Comparison of ENCODE assay signal across 1 cellular context in genomic region chr2:223601932-223602676, GRCh38.
TF ChIP-seq lines count a peak whose summit lies in the region.

SCG2 (minus strand) TSS chr2:223602361; CDS start chr2:223599282, 3,079 bp downstream.

TF ChIP-seq in WTC11, 78 proteins besides CTCF, POLR2A, EP300 and RAD21 (continued from another document):
- 0 out of 2 replicates have a peak, but pooled peaks have one; percentile 30 for TF ChIP-seq ARID4B (CRISPR knock-in tag; IDR thresholded peaks at IDR 0.05; ENCODE audit: borderline replicate concordance)
- TF ChIP-seq ZBTB21 (CRISPR knock-in tag; IDR thresholded peaks at IDR 0.05; ENCODE audit: borderline replicate concordance): no peak
- no peak for TF ChIP-seq ZNF263 (CRISPR knock-in tag; IDR thresholded peaks at IDR 0.05; ENCODE audit: low read depth)
- TF ChIP-seq MLX (CRISPR knock-in tag; IDR thresholded peaks at IDR 0.05): no peak
- TF ChIP-seq FOXP4 (CRISPR knock-in tag; IDR thresholded peaks at IDR 0.05): peak; percentile 68
- no peak for TF ChIP-seq NR3C1 (CRISPR knock-in tag; conservative IDR thresholded peaks at IDR 0.05; ENCODE audit: low read depth)
- no peak for TF ChIP-seq ATF1 (CRISPR knock-in tag; IDR thresholded peaks at IDR 0.05)
- no peak for TF ChIP-seq ZNF396 (CRISPR knock-in tag; IDR thresholded peaks at IDR 0.05; ENCODE audit: borderline replicate concordance)
- TF ChIP-seq ZNF281 (CRISPR knock-in tag; IDR thresholded peaks at IDR 0.05): no peak
- no peak for TF ChIP-seq ZNF423 (CRISPR knock-in tag; IDR thresholded peaks at IDR 0.05)
- no peak for TF ChIP-seq TEAD4 (CRISPR knock-in tag; IDR thresholded peaks at IDR 0.05)
- no peak for TF ChIP-seq CREB1 (CRISPR knock-in tag; IDR thresholded peaks at IDR 0.05)
- TF ChIP-seq ZNF532 (CRISPR knock-in tag; IDR thresholded peaks at IDR 0.05; ENCODE audit: borderline replicate concordance): no peak
- 0 out of 2 replicates have a peak, but pooled peaks have one; percentile 28 for TF ChIP-seq TEAD1 (CRISPR knock-in tag; IDR thresholded peaks at IDR 0.05)
- TF ChIP-seq SP1 (CRISPR knock-in tag; conservative IDR thresholded peaks at IDR 0.05): no peak
- TF ChIP-seq FOXJ3 (CRISPR knock-in tag; IDR thresholded peaks at IDR 0.05; ENCODE audit: borderline replicate concordance): no peak
- 0 out of 2 replicates have a peak, but pooled peaks have one; percentile 27 for TF ChIP-seq ETV6 (CRISPR knock-in tag; IDR thresholded peaks at IDR 0.05)
- no peak for TF ChIP-seq NR1H2 (CRISPR knock-in tag; IDR thresholded peaks at IDR 0.05)
- TF ChIP-seq ZNF416 (CRISPR knock-in tag; IDR thresholded peaks at IDR 0.05): no peak
- TF ChIP-seq ZMAT4 (CRISPR knock-in tag; IDR thresholded peaks at IDR 0.05): no peak
- TF ChIP-seq ZNF138 (CRISPR knock-in tag; conservative IDR thresholded peaks at IDR 0.05): no peak
- no peak for TF ChIP-seq IRF2 (CRISPR knock-in tag; IDR thresholded peaks at IDR 0.05; ENCODE audit: borderline replicate concordance, low read depth)
